8 cellular contexts compared by ENCODE assay signal in genomic region chr19:46661735-46662592, GRCh38. TPM values are rescaled to one million over a fixed set of nuclear protein-coding genes. Genes with fewer than 3 reads are reported as not detected.
DNase-seq lines count a peak whose midpoint lies in the region; ATAC-seq lines count a peak whose summit lies in the region.

No MANE protein-coding gene starts in this region.

- ATAC-seq in HG03097 (IDR thresholded peaks at IDR 0.05; ENCODE audit: low FRiP score, unreplicated experiment): no peak

- H3K18ac ChIP-seq in mesendoderm (ENCODE audit: low read length): no peak overlapping the region

- H3K9ac ChIP-seq in endocrine pancreas (ENCODE audit: control insufficient read depth, insufficient read depth, low read length): no peak overlapping the region
- no peak overlapping the region for H3K9ac ChIP-seq in mesendoderm (ENCODE audit: low read length)

- peak; percentile 74 for DNase-seq in Caki2 (ENCODE audit: low read depth)
- DNase-seq in HUDEP-2 (lab: John Stamatoyannopoulos, UW; ENCODE audit: unreplicated experiment in 76 of 76): peak in 73 of 76 experiments; percentile 31 to 89 (median 73)
- DNase-seq in NK-92 treated with Interleukin-12 subunit alpha and Interleukin-12 subunit beta, amount 100 ng/mL, for 24 hours (lab: John Stamatoyannopoulos, UW): peak; percentile 38
- DNase-seq in activated CD8-positive, alpha-beta memory T cell treated with anti-CD3 and anti-CD28 coated beads, Interleukin-2, amount 50 U/mL, for 1 hour (ENCODE audit: extremely low read depth): peak; percentile 40
- DNase-seq in mesendoderm: peak; percentile 92
- peak; percentile 58 for DNase-seq in stimulated activated CD8-positive, alpha-beta memory T cell treated with anti-CD3 and anti-CD28 coated beads, Interleukin-12 subunit alpha, Interleukin-12 subunit beta, amount 100 ng/mL, for 1 hour (ENCODE audit: low read depth)

- no peaks in the 10 kb centered on the region for H3K79me2 ChIP-seq in mesendoderm (ENCODE audit: control insufficient read depth, insufficient read depth, low read length)

- no peaks in the 10 kb centered on the region for H3K9me3 ChIP-seq in endocrine pancreas (ENCODE audit: control insufficient read depth, low read length)

- no peak overlapping the region for H2BK120ac ChIP-seq in mesendoderm (ENCODE audit: low read depth, low read length)

- no peak overlapping the region for H4K8ac ChIP-seq in mesendoderm (ENCODE audit: low read depth, low read length)

- WGBS in mesendoderm (ENCODE audit: extremely low coverage, insufficient coverage, low lambda C conversion rate): no CpG with 5 or more reads among the region's 19 CpGs

- H3K4me1 ChIP-seq in endocrine pancreas (ENCODE audit: control insufficient read depth, insufficient read depth, low read length) (no peaks in the 10 kb centered on the region), mesendoderm (ENCODE audit: control insufficient read depth, low read depth, low read length) (peaks cover 5% of the 10 kb centered on the region)

- H3K4me2 ChIP-seq in mesendoderm (ENCODE audit: low read length): peak overlapping the region; percentile 47

- H3K56ac ChIP-seq in mesendoderm (ENCODE audit: low read length): no peak overlapping the region

- H3K27me3 ChIP-seq in endocrine pancreas (ENCODE audit: control insufficient read depth, insufficient read depth, low read length) (no peaks in the 10 kb centered on the region), mesendoderm (ENCODE audit: insufficient read depth, low read length, poor library complexity) (no peaks in the 10 kb centered on the region)

- H3K36me3 ChIP-seq in endocrine pancreas (ENCODE audit: control insufficient read depth, insufficient read depth, low read length) (no peaks in the 10 kb centered on the region), mesendoderm (ENCODE audit: control insufficient read depth, insufficient read depth, low read length) (no peaks in the 10 kb centered on the region)

- H2AK5ac ChIP-seq in mesendoderm (ENCODE audit: low read length): no peak overlapping the region

- H2BK15ac ChIP-seq in mesendoderm (replicated peaks; ENCODE audit: low read depth): no peak overlapping the region

- in situ Hi-C loops in Caki2 (cut with HindIII; ENCODE audit: low pct_unique_long_range_greater_than_20kb, low sequenced_read_pairs): no loop called here

- H3K4me3 ChIP-seq in endocrine pancreas (ENCODE audit: control insufficient read depth, insufficient read depth, low read length) (peak overlapping the region; percentile 58), mesendoderm (ENCODE audit: low read length) (no peak overlapping the region)

- no peak overlapping the region for H3K4ac ChIP-seq in mesendoderm (ENCODE audit: low read depth, low read length)

- H4K5ac ChIP-seq in mesendoderm (ENCODE audit: low read length): no peak overlapping the region

- no peak overlapping the region for H3K23ac ChIP-seq in mesendoderm (ENCODE audit: low read length)

- no peak overlapping the region for H3K27ac ChIP-seq in mesendoderm (ENCODE audit: low read depth, low read length)

- H2BK5ac ChIP-seq in mesendoderm (ENCODE audit: low read length): no peak overlapping the region

- H3K79me1 ChIP-seq in mesendoderm (ENCODE audit: low read length): no peaks in the 10 kb centered on the region

RNA-seq across cellular contexts. Expression of gene DACT3, which starts 1.0 kb away (rescaled TPM):
- total RNA-seq in Caki2 (2014; rRNA removed; shearing (Covaris generic); ENCODE audit: low replicate concordance): 0.03 and 1.6 TPM in 2 replicates
- polyA plus RNA-seq in mesendoderm (2013, experiment 1 of 2): 0.41 TPM
- polyA plus RNA-seq in mesendoderm (2013, experiment 2 of 2): 0.42 TPM

RNA-seq across cellular contexts. Expression of gene GNG8, which starts 26.0 kb away (rescaled TPM):
- not detected in 2 replicates for total RNA-seq in Caki2 (2014; rRNA removed; shearing (Covaris generic); ENCODE audit: low replicate concordance)
- polyA plus RNA-seq in mesendoderm (2013, experiment 1 of 2): not detected
- 1.2 TPM for polyA plus RNA-seq in mesendoderm (2013, experiment 2 of 2)

RNA-seq across cellular contexts. Expression of gene PTGIR, which starts 37.1 kb away (rescaled TPM):
- not detected in 2 replicates for total RNA-seq in Caki2 (2014; rRNA removed; shearing (Covaris generic); ENCODE audit: low replicate concordance)
- polyA plus RNA-seq in mesendoderm (2013, experiment 1 of 2): not detected
- polyA plus RNA-seq in mesendoderm (2013, experiment 2 of 2): not detected

RNA-seq across cellular contexts. Expression of gene PRKD2, which starts 55.0 kb away (rescaled TPM):
- total RNA-seq in Caki2 (2014; rRNA removed; shearing (Covaris generic); ENCODE audit: low replicate concordance): 17.8 and 18.7 TPM in 2 replicates
- polyA plus RNA-seq in mesendoderm (2013, experiment 1 of 2): 31.9 TPM
- 37.0 TPM for polyA plus RNA-seq in mesendoderm (2013, experiment 2 of 2)

Comparison
In these comparisons a context has a peak if more than half of its experiments do, and no peak if none do; other contexts are left out.
1. DNase-seq: peak in every context shown above with its lines; median percentile 92 in mesendoderm; 74 in Caki2; 73 in HUDEP-2; 58 in stimulated activated CD8-positive, alpha-beta memory T cell treated with anti-CD3 and anti-CD28 coated beads, Interleukin-12 subunit alpha, Interleukin-12 subunit beta, amount 100 ng/mL, for 1 hour; 40 in activated CD8-positive, alpha-beta memory T cell treated with anti-CD3 and anti-CD28 coated beads, Interleukin-2, amount 50 U/mL, for 1 hour; 38 in NK-92 treated with Interleukin-12 subunit alpha and Interleukin-12 subunit beta, amount 100 ng/mL, for 24 hours.